8 cellular contexts compared by ENCODE assay signal in the genomic region with DNA sequence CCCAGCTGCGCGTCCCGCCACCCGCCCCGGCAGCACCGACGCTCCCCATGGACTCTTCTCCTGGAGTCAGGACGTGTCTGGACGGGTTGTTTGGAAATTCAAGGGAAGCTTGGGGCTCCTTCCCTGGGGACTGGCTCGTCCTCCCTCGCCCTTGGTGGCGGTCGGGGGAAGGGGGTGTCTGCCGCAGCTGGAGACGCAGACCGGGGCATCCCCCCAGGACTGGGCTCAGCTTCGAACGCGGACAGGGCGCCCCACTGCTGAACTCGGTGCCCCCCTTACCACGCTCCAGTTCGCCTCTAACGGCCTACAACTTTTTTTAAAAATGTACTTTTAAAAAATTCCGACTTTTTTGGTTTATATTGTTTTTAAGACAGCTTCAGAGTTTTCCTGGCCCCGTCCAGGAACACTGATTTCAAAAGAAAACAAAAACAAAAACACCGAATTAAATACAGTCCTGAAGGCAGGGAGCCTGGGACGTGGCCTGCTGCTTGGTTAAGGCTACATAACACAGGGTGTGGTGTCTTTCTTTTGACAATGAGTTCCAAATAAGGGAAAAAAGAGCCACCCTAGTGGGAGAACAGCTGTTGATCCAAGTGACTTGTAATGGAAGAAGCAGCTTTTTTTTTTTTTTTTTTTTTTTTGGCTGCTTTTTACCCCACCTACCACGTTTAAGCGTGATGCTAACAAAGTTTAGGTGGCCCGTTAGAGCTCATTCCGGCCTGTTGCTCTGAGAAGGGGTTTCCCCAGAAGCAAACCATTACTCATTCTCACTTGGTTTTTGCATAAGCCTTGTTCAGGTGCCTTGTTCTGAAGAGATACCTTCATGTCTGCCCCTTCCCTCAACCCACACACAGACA. TPM values are rescaled to one million over a fixed set of nuclear protein-coding genes. Genes with fewer than 3 reads are reported as not detected.
DNase-seq lines count a peak whose midpoint lies in the region; ATAC-seq lines count a peak whose summit lies in the region.

No MANE protein-coding gene starts in this region.

- peaks cover 20 to 27% of the 10 kb centered on the region in 2 donors for H3K4me1 Mint-ChIP-seq in natural killer cell treated with Interleukin-12 subunit alpha and Interleukin-12 subunit beta and Interleukin-15 and Interleukin-18, amount 100 ng/mL, for 72 hours (ENCODE audit: low read depth in 2 of 2)

- peak overlapping the region; percentile 64 to 73 for H3K4me3 ChIP-seq in esophagus (ENCODE audit: low read depth in 1 of 2, low read length in 2 of 2)

- no peaks in the 10 kb centered on the region for H3K27me3 ChIP-seq in esophagus (ENCODE audit: control insufficient read depth in 1 of 2, insufficient read depth in 2 of 2, low read length in 2 of 2)

- no peaks in the 10 kb centered on the region for H3K9me3 ChIP-seq in esophagus (ENCODE audit: control insufficient read depth in 2 of 2, insufficient read depth in 1 of 2, low read depth in 1 of 2, low read length in 1 of 2)

- no peak overlapping the region for H3K27ac Mint-ChIP-seq in natural killer cell treated with Interleukin-12 subunit alpha and Interleukin-12 subunit beta and Interleukin-15 and Interleukin-18, amount 100 ng/mL, for 72 hours

- peak; percentile 61 for ATAC-seq in HG02798 (IDR thresholded peaks at IDR 0.05; ENCODE audit: poor library complexity, unreplicated experiment)
- ATAC-seq in natural killer cell treated with Interleukin-12 subunit alpha and Interleukin-12 subunit beta and Interleukin-15 and Interleukin-18, amount 100 ng/mL, for 72 hours, result peak; percentile 64 to 70

- H3K36me3 Mint-ChIP-seq in natural killer cell treated with Interleukin-12 subunit alpha and Interleukin-12 subunit beta and Interleukin-15 and Interleukin-18, amount 100 ng/mL, for 72 hours, result no peaks in the 10 kb centered on the region

- H3K27me3 Mint-ChIP-seq in natural killer cell treated with Interleukin-12 subunit alpha and Interleukin-12 subunit beta and Interleukin-15 and Interleukin-18, amount 100 ng/mL, for 72 hours, result no peaks in the 10 kb centered on the region

- H3K9me3 Mint-ChIP-seq in natural killer cell treated with Interleukin-12 subunit alpha and Interleukin-12 subunit beta and Interleukin-15 and Interleukin-18, amount 100 ng/mL, for 72 hours, result no peaks in the 10 kb centered on the region

- peaks cover 0 to 3% of the 10 kb centered on the region in 2 donors for H3K4me1 ChIP-seq in esophagus (ENCODE audit: control insufficient read depth in 2 of 2, insufficient read depth in 2 of 2, low read length in 1 of 2)

- no peak overlapping the region for H3K4me3 Mint-ChIP-seq in natural killer cell treated with Interleukin-12 subunit alpha and Interleukin-12 subunit beta and Interleukin-15 and Interleukin-18, amount 100 ng/mL, for 72 hours

- 1 to 2% methylated on average over 28 to 32 of the region's 32 CpGs for WGBS in esophagus, 2 donors

- H3K36me3 ChIP-seq in esophagus (ENCODE audit: control insufficient read depth in 2 of 2, insufficient read depth in 2 of 2, low read length in 1 of 2), result no peaks in the 10 kb centered on the region

- DNase-seq in NCI-H1436 (lab: John Stamatoyannopoulos, UW) (peak; percentile 19), NCI-H1436 treated with DMSO at 0.1 percent for 48 hours (lab: John Stamatoyannopoulos, UW) (no peak), NCI-H2227 (lab: John Stamatoyannopoulos, UW; ENCODE audit: unreplicated experiment) (peak; percentile 28)
- peak; percentile 79 for DNase-seq in activated CD8-positive, alpha-beta memory T cell treated with anti-CD3 and anti-CD28 coated beads, Interleukin-2, amount 50 U/mL, for 48 hours
- peak; percentile 78 for DNase-seq in natural killer cell treated with Interleukin-12 subunit alpha and Interleukin-12 subunit beta and Interleukin-15 and Interleukin-18, amount 100 ng/mL, for 72 hours (ENCODE audit: low spot score)

- H3K27ac ChIP-seq in esophagus (ENCODE audit: low read depth in 2 of 2, low read length in 1 of 2) (peak overlapping the region; percentile 90 to 97), temporal lobe (ENCODE audit: low read depth, low read length) (peak overlapping the region; percentile 92)

RNA-seq across cellular contexts. Expression of a gene that starts 0.9 kb away (rescaled TPM):
- 1 to 10 TPM; 2.3 to 4.5 TPM for polyA plus RNA-seq in esophagus
- 1 to 10 TPM; 2.2 to 4.2 TPM for total RNA-seq in natural killer cell treated with Interleukin-12 subunit alpha and Interleukin-12 subunit beta and Interleukin-15 and Interleukin-18, amount 100 ng/mL, for 72 hours
- total RNA-seq in temporal lobe, result 19.2 TPM
